Comparison of ENCODE assay signal across 25 cellular contexts in the genomic region with DNA sequence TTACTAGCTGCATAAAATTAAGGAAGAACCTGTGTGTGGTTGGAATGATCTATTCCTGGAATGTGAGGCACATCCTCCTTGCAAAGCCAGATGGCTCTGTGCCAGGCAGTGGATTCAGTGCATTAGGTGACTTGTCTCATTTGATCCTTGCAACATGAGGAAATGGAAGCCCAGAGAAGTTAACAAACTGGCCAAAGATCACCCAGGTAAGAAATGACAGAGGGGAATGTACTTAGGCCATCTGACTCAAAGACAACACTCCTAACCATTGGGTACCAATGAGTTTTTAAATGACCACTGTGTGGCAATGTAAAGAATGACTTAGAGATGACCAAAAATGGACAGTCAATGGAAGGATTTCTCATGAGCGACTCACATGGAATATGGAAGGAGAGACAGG.
DNase-seq lines count a peak whose midpoint lies in the region; ATAC-seq and TF ChIP-seq lines count a peak whose summit lies in the region.
"Had no signal": no experiment of that assay in that cellular context is flagged by ENCODE, and none has a peak within 500 bp of the region (broad histone marks: within the 10 kb centered on the region; RNA-seq: fewer than 3 reads in every experiment).

No MANE protein-coding gene starts in this region.

- no peak overlapping the region for H3K4me3 ChIP-seq in GM23248
- no peak overlapping the region for H3K4me3 ChIP-seq in SK-N-SH (ENCODE audit: low read depth in 2 of 2, low read length in 1 of 2)
- H3K4me3 ChIP-seq in fibroblast of pulmonary artery (replicated peaks; ENCODE audit: low read depth, low read length), result no peak overlapping the region
- no peak overlapping the region for H3K4me3 ChIP-seq in skeletal muscle cell (ENCODE audit: low read depth, low read length)
- no peak overlapping the region for H3K4me3 ChIP-seq in CD8-positive, alpha-beta memory T cell (ENCODE audit: low read length)
- no peak overlapping the region for H3K4me3 ChIP-seq in heart right ventricle
- H3K4me3 ChIP-seq: psoas muscle, skin epidermis, uterus had no signal

- H3K27ac ChIP-seq in GM23248, result no peak overlapping the region
- H3K27ac ChIP-seq in SK-N-SH (ENCODE audit: low read depth in 2 of 2, low read length in 1 of 2), result no peak overlapping the region
- no peak overlapping the region for H3K27ac ChIP-seq in CD8-positive, alpha-beta memory T cell (ENCODE audit: low read depth, low read length)
- no peak overlapping the region for H3K27ac ChIP-seq in heart right ventricle
- H3K27ac ChIP-seq: brain microvascular endothelial cell, psoas muscle, skin epidermis, uterus had no signal

- H3K27me3 ChIP-seq in GM23248 (replicated peaks; ENCODE audit: insufficient read depth), result no peaks in the 10 kb centered on the region
- H3K27me3 ChIP-seq in SK-N-SH (ENCODE audit: insufficient read depth), result no peaks in the 10 kb centered on the region
- no peaks in the 10 kb centered on the region for H3K27me3 ChIP-seq in CD8-positive, alpha-beta memory T cell (ENCODE audit: insufficient read depth, low read length, poor library complexity, severe bottlenecking)
- no peaks in the 10 kb centered on the region for H3K27me3 ChIP-seq in heart right ventricle
- H3K27me3 ChIP-seq: brain microvascular endothelial cell, uterus had no signal

- TF ChIP-seq EP300 in SK-N-SH (IDR thresholded peaks at IDR 0.05; ENCODE audit: borderline replicate concordance in 1 of 2, low read depth in 1 of 2, low read length in 1 of 2), result no peak

- H3K9me3 Mint-ChIP-seq in CD8-positive, alpha-beta memory T cell, result peaks cover 0 to 4% (median 3%) of the 10 kb centered on the region in 5 donors
- H3K9me3 Mint-ChIP-seq: activated B cell treated with CpG ODN at 0.5 μM for 24 hours; stimulated activated memory B cell treated with anti-CD40 and anti-IgM and Interleukin-4, amounts not matched to agents 10 μg/mL and 1 μg/mL and 100 μg/mL, for 72 hours had no signal

- H3K4me1 Mint-ChIP-seq in CD8-positive, alpha-beta memory T cell, result no peaks in the 10 kb centered on the region
- H3K4me1 Mint-ChIP-seq: activated B cell treated with CpG ODN at 0.5 μM for 24 hours; activated naive CD8-positive, alpha-beta T cell treated with anti-CD3 and anti-CD28 coated beads, Interleukin-2, amount 50 U/mL, for 24 hours; CD4-positive, alpha-beta memory T cell; stimulated activated memory B cell treated with anti-CD40 and anti-IgM and Interleukin-4, amounts not matched to agents 10 μg/mL and 1 μg/mL and 100 μg/mL, for 72 hours had no signal

- H3K27me3 Mint-ChIP-seq in CD8-positive, alpha-beta memory T cell, result no peaks in the 10 kb centered on the region

- 100% methylated on average over 1 of the region's 1 CpG for WGBS in GM23248 (ENCODE audit: low coverage in 1 of 2, low lambda C conversion rate in 2 of 2, missing lambda C conversion rate in 2 of 2), 2 experiments
- 80% methylated on average over 1 of the region's 1 CpG for WGBS in SK-N-SH (ENCODE audit: low lambda C conversion rate)
- WGBS in heart right ventricle, 2 donors, result 90 to 91% methylated on average over 1 of the region's 1 CpG

- TF ChIP-seq CTCF in SK-N-SH (IDR thresholded peaks at IDR 0.05), result no peak
- no peak for TF ChIP-seq CTCF in fibroblast of pulmonary artery (IDR thresholded peaks at IDR 0.05; ENCODE audit: low read length, missing control alignments)
- no peak for TF ChIP-seq CTCF in heart right ventricle (IDR thresholded peaks at IDR 0.05)

- TF ChIP-seq RAD21 in SK-N-SH (IDR thresholded peaks at IDR 0.05; ENCODE audit: low read length), result no peak

- H3K4me1 ChIP-seq in GM23248 (ENCODE audit: insufficient read depth) (peaks cover 58% of the 10 kb centered on the region), SK-N-SH (ENCODE audit: control insufficient read depth in 1 of 2, insufficient read depth in 2 of 2, low read depth in 1 of 2, low read length in 1 of 2) (peaks cover 0 to 24% of the 10 kb centered on the region in 2 experiments; a peak in 2 of 4 replicates), heart right ventricle (peaks cover 0 to 14% (median 0%) of the 10 kb centered on the region in 9 donors)
- H3K4me1 ChIP-seq in CD8-positive, alpha-beta memory T cell (ENCODE audit: insufficient read depth, low read length), result no peaks in the 10 kb centered on the region
- H3K4me1 ChIP-seq: psoas muscle, uterus had no signal

- intact Hi-C loops in heart right ventricle (cut with DNase I), result no loop called here

- no peaks in the 10 kb centered on the region for H4K20me1 ChIP-seq in GM23248 (ENCODE audit: insufficient read depth)
- no peaks in the 10 kb centered on the region for H4K20me1 ChIP-seq in SK-N-SH (ENCODE audit: insufficient read depth)

- H3K79me2 ChIP-seq in GM23248 (ENCODE audit: insufficient read depth) (no peaks in the 10 kb centered on the region), SK-N-SH (ENCODE audit: insufficient read depth) (no peaks in the 10 kb centered on the region)

- H3K4me3 Mint-ChIP-seq in CD8-positive, alpha-beta memory T cell, result no peak overlapping the region
- H3K4me3 Mint-ChIP-seq: activated B cell treated with CpG ODN at 0.5 μM for 24 hours; activated naive CD8-positive, alpha-beta T cell treated with anti-CD3 and anti-CD28 coated beads, Interleukin-2, amount 50 U/mL, for 24 hours; CD4-positive, alpha-beta memory T cell; stimulated activated memory B cell treated with anti-CD40 and anti-IgM and Interleukin-4, amounts not matched to agents 10 μg/mL and 1 μg/mL and 100 μg/mL, for 72 hours had no signal

- H3K4me2 ChIP-seq in GM23248 (ENCODE audit: unreplicated experiment), result peak overlapping the region; percentile 48
- H3K4me2 ChIP-seq in SK-N-SH, result peak overlapping the region; percentile 42; the same call in 1 of the 2 replicates

- H3K36me3 ChIP-seq in GM23248 (ENCODE audit: low read depth) (no peaks in the 10 kb centered on the region), SK-N-SH (replicated peaks in 1 of 2; ENCODE audit: control insufficient read depth in 1 of 2, insufficient read depth in 2 of 2, low read length in 1 of 2) (no peaks in the 10 kb centered on the region), heart right ventricle (no peaks in the 10 kb centered on the region)
- no peaks in the 10 kb centered on the region for H3K36me3 ChIP-seq in CD8-positive, alpha-beta memory T cell (ENCODE audit: insufficient read depth, low read length)
- H3K36me3 ChIP-seq: brain microvascular endothelial cell, uterus had no signal

- no peak overlapping the region for H3K27ac Mint-ChIP-seq in CD8-positive, alpha-beta memory T cell
- H3K27ac Mint-ChIP-seq: activated B cell treated with CpG ODN at 0.5 μM for 24 hours; activated naive CD8-positive, alpha-beta T cell treated with anti-CD3 and anti-CD28 coated beads, Interleukin-2, amount 50 U/mL, for 24 hours; CD4-positive, alpha-beta memory T cell; stimulated activated memory B cell treated with anti-CD40 and anti-IgM and Interleukin-4, amounts not matched to agents 10 μg/mL and 1 μg/mL and 100 μg/mL, for 72 hours had no signal

- no peak for ATAC-seq in heart right ventricle
- ATAC-seq: activated naive CD8-positive, alpha-beta T cell treated with anti-CD3 and anti-CD28 coated beads, Interleukin-2, amount 50 U/mL, for 24 hours; HepG2; psoas muscle; stimulated activated memory B cell treated with anti-CD40 and anti-IgM and Interleukin-4, amounts not matched to agents 10 μg/mL and 1 μg/mL and 100 μg/mL, for 72 hours had no signal

- POLR2A ChIA-PET in SK-N-SH (lab: Yijun Ruan, JAX), result no interaction called here
- POLR2A ChIA-PET in CD8-positive, alpha-beta memory T cell (lab: Charles Lee), result no interaction called here

- no peaks in the 10 kb centered on the region for H3K9me3 ChIP-seq in GM23248 (ENCODE audit: low read depth)
- H3K9me3 ChIP-seq in SK-N-SH, result no peaks in the 10 kb centered on the region
- no peaks in the 10 kb centered on the region for H3K9me3 ChIP-seq in CD8-positive, alpha-beta memory T cell (ENCODE audit: low read length)
- H3K9me3 ChIP-seq in heart right ventricle, result peaks cover 0 to 4% (median 0%) of the 10 kb centered on the region in 11 donors
- H3K9me3 ChIP-seq: psoas muscle, uterus had no signal

- in situ Hi-C loops in GM23248 (cut with MboI), result no loop called here

- H3K36me3 Mint-ChIP-seq in CD8-positive, alpha-beta memory T cell, result no peaks in the 10 kb centered on the region
- H3K36me3 Mint-ChIP-seq: CD4-positive, alpha-beta memory T cell; stimulated activated memory B cell treated with anti-CD40 and anti-IgM and Interleukin-4, amounts not matched to agents 10 μg/mL and 1 μg/mL and 100 μg/mL, for 72 hours had no signal

- H3K9me2 ChIP-seq in GM23248 (ENCODE audit: insufficient read depth) (no peaks in the 10 kb centered on the region), SK-N-SH (no peaks in the 10 kb centered on the region)

- H3F3A ChIP-seq in GM23248 (ENCODE audit: insufficient read depth) (peaks cover 40% of the 10 kb centered on the region), SK-N-SH (replicated peaks; ENCODE audit: insufficient read depth) (peaks cover 31% of the 10 kb centered on the region)

- DNase-seq in GM23248 (peak; percentile 59), SK-N-SH (no peak), fibroblast of pulmonary artery (ENCODE audit: low read depth) (peak; percentile 66), skeletal muscle cell (ENCODE audit: low read depth) (peak; percentile 13), foreskin melanocyte (no peak), mucosa of gallbladder (ENCODE audit: low spot score) (no peak), heart right ventricle (no peak)
- no peak for DNase-seq in CD8-positive, alpha-beta memory T cell
- DNase-seq: activated B cell treated with CpG ODN at 0.5 μM for 24 hours; activated CD4-positive, alpha-beta T cell treated with anti-CD3 and anti-CD28 coated beads, Interleukin-2, amount 50 U/mL, for 4 hours; activated gamma-delta T cell; activated naive CD8-positive, alpha-beta T cell treated with anti-CD3 and anti-CD28 coated beads, Interleukin-2, amount 50 U/mL, for 24 hours; activated T-cell treated with anti-CD3 and anti-CD28 coated beads for 4 hours; brain microvascular endothelial cell; CD4-positive, alpha-beta memory T cell; effector CD8-positive, alpha-beta T cell; GDM1; NCI-H1417 treated with DMSO at 0.1 percent for 48 hours; NCI-H524 treated with DMSO at 0.1 percent for 48 hours; psoas muscle; RPMI8226; uterus had no signal

- CTCF ChIA-PET in SK-N-SH (lab: Yijun Ruan, JAX), result no interaction called here
- CTCF ChIA-PET in CD8-positive, alpha-beta memory T cell (lab: Charles Lee), result no interaction called here

- H3K9ac ChIP-seq in GM23248 (no peak overlapping the region), SK-N-SH (no peak overlapping the region)

- H2AFZ ChIP-seq in GM23248 (0 out of 2 replicates have a peak overlapping the region, but pooled peaks have one; percentile 19), SK-N-SH (ENCODE audit: low read depth) (peak overlapping the region; percentile 47; the same call in 1 of the 2 replicates)

TF ChIP-seq in SK-N-SH, 30 proteins besides CTCF, POLR2A, EP300 and RAD21 (continues in another document):
- TF ChIP-seq MEF2A (IDR thresholded peaks at IDR 0.05; ENCODE audit: borderline replicate concordance, low read depth) (no peak), TCF12 (IDR thresholded peaks at IDR 0.05) (peak; percentile 36), GABPA (IDR thresholded peaks at IDR 0.05; ENCODE audit: low read depth) (no peak)

Comparison
In these comparisons a context has a peak if more than half of its experiments do, and no peak if none do; other contexts are left out.
1. DNase-seq: peak in GM23248 (single experiment), fibroblast of pulmonary artery (single experiment) and skeletal muscle cell (single experiment); none in SK-N-SH (single experiment), foreskin melanocyte (single experiment), CD8-positive, alpha-beta memory T cell (0 of 5), mucosa of gallbladder (single experiment) and heart right ventricle (0 of 2).